1 cellular context compared by ENCODE assay signal in the genomic region with DNA sequence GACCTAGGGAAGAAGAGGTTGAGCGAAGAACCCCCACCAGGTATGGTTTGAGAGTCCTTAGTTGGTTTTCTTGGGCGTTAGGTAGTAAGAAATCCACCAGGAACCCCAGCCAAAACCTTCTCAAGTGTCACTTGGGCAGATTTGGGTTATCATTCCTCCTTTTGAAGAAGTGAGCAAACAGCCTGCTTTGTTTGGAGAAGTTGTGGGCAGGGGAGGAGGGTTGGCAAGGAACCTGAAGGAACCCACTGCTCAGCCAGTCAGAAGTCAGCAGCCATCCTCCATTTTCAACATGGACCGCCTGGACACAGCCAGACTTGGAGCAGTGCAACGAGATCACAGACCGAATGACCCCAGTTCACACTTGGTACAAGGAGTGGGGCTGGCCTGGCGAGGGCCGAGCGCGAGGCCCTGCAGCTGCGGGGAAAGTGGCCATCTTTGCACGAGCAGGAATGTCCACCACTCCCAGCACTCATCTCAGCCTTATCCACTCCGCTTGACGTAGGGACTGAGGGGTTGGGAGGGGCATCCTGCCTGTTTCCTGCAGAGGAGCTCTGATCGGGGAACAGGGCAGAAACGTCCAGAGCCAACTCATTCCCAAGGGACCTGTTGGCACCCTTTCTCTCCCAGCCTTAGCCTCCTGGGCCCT.
TF ChIP-seq lines count a peak whose summit lies in the region.

No MANE protein-coding gene starts in this region.

TF ChIP-seq in GM12878, 131 proteins besides CTCF, POLR2A, EP300 and RAD21:
- no peak for TF ChIP-seq MXI1 (IDR thresholded peaks at IDR 0.05; ENCODE audit: low read depth, low read length)
- no peak for TF ChIP-seq SIX5 (IDR thresholded peaks at IDR 0.05; ENCODE audit: low read depth, low read length, severe bottlenecking)
- no peak for TF ChIP-seq ASH2L (IDR thresholded peaks at IDR 0.05; ENCODE audit: borderline replicate concordance, low read depth)
- TF ChIP-seq SMC3 (IDR thresholded peaks at IDR 0.05; ENCODE audit: borderline replicate concordance, low read length), result no peak
- no peak for TF ChIP-seq POLR2AphosphoS2 (IDR thresholded peaks at IDR 0.05; ENCODE audit: low read depth, low read length)
- TF ChIP-seq BMI1 (IDR thresholded peaks at IDR 0.05; ENCODE audit: borderline replicate concordance), result no peak
- TF ChIP-seq POLR2AphosphoS5 (IDR thresholded peaks at IDR 0.05; ENCODE audit: low read length), result peak; percentile 26; the same call in 1 of the 2 replicates
- no peak for TF ChIP-seq RAD51 (IDR thresholded peaks at IDR 0.05)
- no peak for TF ChIP-seq SIN3A (IDR thresholded peaks at IDR 0.05; ENCODE audit: low read depth, low read length)
TF ChIP-seq in GM12878: peak in this region for 1.
